In genomic region chr7:23013715-23014649, GRCh38 we compare ENCODE assay signal across 1 cellular context.
A peak's percentile ranks its signal among the peaks of the same experiment; 100 is the strongest.
TF ChIP-seq lines count a peak whose summit lies in the region.

Gene HYCC1 (minus strand): TSS chr7:23014130. CDS start chr7:22991111, 23,019 bp downstream.

TF ChIP-seq in GM12878, 131 proteins besides CTCF, POLR2A, EP300 and RAD21 (continued from another document):
- TF ChIP-seq ZNF687 (IDR thresholded peaks at IDR 0.05) (peak; percentile 67), RELB (IDR thresholded peaks at IDR 0.05; ENCODE audit: low read depth) (no peak), ZNF24 (IDR thresholded peaks at IDR 0.05) (no peak), IKZF1 (conservative IDR thresholded peaks at IDR 0.05) (peak; percentile 45; the same call in 1 of the 2 replicates), SUPT20H (IDR thresholded peaks at IDR 0.05; ENCODE audit: borderline replicate concordance, control insufficient read depth, low read depth, low read length) (no peak), E4F1 (IDR thresholded peaks at IDR 0.05; ENCODE audit: borderline replicate concordance, partially characterized antibody) (no peak), SUZ12 (IDR thresholded peaks at IDR 0.05; ENCODE audit: unreplicated experiment) (no peak), EGR1 (IDR thresholded peaks at IDR 0.05; ENCODE audit: borderline replicate concordance in 1 of 2, low read depth in 2 of 2, low read length in 2 of 2) (no peak), ATF7 (IDR thresholded peaks at IDR 0.05; ENCODE audit: low read depth) (0 out of 2 replicates have a peak, but pooled peaks have one; percentile 14), PAX8 (IDR thresholded peaks at IDR 0.05) (no peak), TBL1XR1 (IDR thresholded peaks at IDR 0.05; ENCODE audit: low read depth, low read length) (0 out of 2 replicates have a peak, but pooled peaks have one; percentile 41), ELK1 (IDR thresholded peaks at IDR 0.05; ENCODE audit: low read depth, low read length) (no peak), PKNOX1 (IDR thresholded peaks at IDR 0.05) (peak; percentile 99), HDGF (IDR thresholded peaks at IDR 0.05) (peak; percentile 94), CBX5 (IDR thresholded peaks at IDR 0.05; ENCODE audit: low read depth) (0 out of 2 replicates have a peak, but pooled peaks have one; percentile 36), SIX5 (IDR thresholded peaks at IDR 0.05; ENCODE audit: low read depth, low read length, severe bottlenecking) (no peak), DPF2 (IDR thresholded peaks at IDR 0.05) (peak; percentile 96), IRF4 (IDR thresholded peaks at IDR 0.05; ENCODE audit: low read depth, low read length) (no peak), MTA3 (IDR thresholded peaks at IDR 0.05; ENCODE audit: borderline replicate concordance, low read length) (no peak), BCLAF1 (IDR thresholded peaks at IDR 0.05) (no peak), ZNF207 (IDR thresholded peaks at IDR 0.05; ENCODE audit: borderline replicate concordance) (peak; percentile 39; the same call in 1 of the 2 replicates)
